17 cellular contexts compared by ENCODE assay signal in the genomic region with DNA sequence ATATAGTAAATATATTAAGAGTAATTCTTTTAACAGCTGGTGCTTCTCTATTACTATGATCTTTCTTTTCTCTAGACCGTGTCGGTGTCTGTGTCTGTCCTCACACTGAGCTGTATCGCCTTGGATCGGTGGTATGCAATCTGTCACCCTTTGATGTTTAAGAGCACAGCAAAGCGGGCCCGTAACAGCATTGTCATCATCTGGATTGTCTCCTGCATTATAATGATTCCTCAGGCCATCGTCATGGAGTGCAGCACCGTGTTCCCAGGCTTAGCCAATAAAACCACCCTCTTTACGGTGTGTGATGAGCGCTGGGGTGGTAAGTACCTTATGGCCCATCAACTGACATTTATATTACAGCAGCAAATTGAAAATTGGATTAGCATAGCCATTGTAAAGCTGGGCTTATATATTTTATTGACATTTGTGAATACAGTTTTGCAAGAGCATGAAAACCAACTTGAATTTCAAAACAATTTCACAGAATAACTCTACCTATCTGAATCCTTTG.
DNase-seq lines count a peak whose midpoint lies in the region; ATAC-seq, FAIRE-seq and TF ChIP-seq lines count a peak whose summit lies in the region.
"Had no signal": no experiment of that assay in that cellular context is flagged by ENCODE, and none has a peak within 500 bp of the region (broad histone marks: within the 10 kb centered on the region; RNA-seq: fewer than 3 reads in every experiment).

No MANE protein-coding gene starts in this region.

- no peak overlapping the region for H3K4me3 ChIP-seq in WERI-Rb-1 (ENCODE audit: low read depth, low read length)

- no peaks in the 10 kb centered on the region for H3K36me3 ChIP-seq in WERI-Rb-1

- ATAC-seq in left lobe of liver, result no peak
- ATAC-seq: SK-N-SH treated with all-trans-retinoic acid at 6 μM for 48 hours, T-cell had no signal

- peak; percentile 62 for FAIRE-seq in urothelium cell line (lab: Jason Lieb, UNC)

- no peaks in the 10 kb centered on the region for H3K27me3 ChIP-seq in WERI-Rb-1 (ENCODE audit: insufficient read depth, low read depth, severe bottlenecking)

- DNase-seq in ELR (ENCODE audit: low read depth), result peak; percentile 16
- DNase-seq in NCI-H510A (lab: John Stamatoyannopoulos, UW), result peak; percentile 20
- peak; percentile 73 for DNase-seq in WERI-Rb-1
- DNase-seq in urothelium cell line (ENCODE audit: low spot score), result no peak
- DNase-seq in left lobe of liver (ENCODE audit: low spot score), result no peak
- no peak for DNase-seq in nucleus accumbens (lab: John Stamatoyannopoulos, UW)
- DNase-seq in kidney tubule cell (ENCODE audit: low spot score), result no peak
- DNase-seq: AML-193, DMS153, KG1, MV-4-11, NCI-H187, NCI-H226, NCI-H774, SIG-M5, T-cell had no signal

- TF ChIP-seq CTCF in WERI-Rb-1 (IDR thresholded peaks at IDR 0.05; ENCODE audit: low read depth, low read length), result no peak

- H3K9me3 ChIP-seq in WERI-Rb-1 (ENCODE audit: severe bottlenecking), result no peaks in the 10 kb centered on the region

- no peak overlapping the region for H3K27ac ChIP-seq in WERI-Rb-1

Comparison
In these comparisons a context has a peak if more than half of its experiments do, and no peak if none do; other contexts are left out.
1. DNase-seq: peak in ELR (single experiment), NCI-H510A (single experiment) and WERI-Rb-1 (single experiment); none in urothelium cell line (single experiment), left lobe of liver (single experiment), nucleus accumbens (0 of 56) and kidney tubule cell (single experiment).